ENCODE assay signal across 12 cellular contexts in the genomic region with DNA sequence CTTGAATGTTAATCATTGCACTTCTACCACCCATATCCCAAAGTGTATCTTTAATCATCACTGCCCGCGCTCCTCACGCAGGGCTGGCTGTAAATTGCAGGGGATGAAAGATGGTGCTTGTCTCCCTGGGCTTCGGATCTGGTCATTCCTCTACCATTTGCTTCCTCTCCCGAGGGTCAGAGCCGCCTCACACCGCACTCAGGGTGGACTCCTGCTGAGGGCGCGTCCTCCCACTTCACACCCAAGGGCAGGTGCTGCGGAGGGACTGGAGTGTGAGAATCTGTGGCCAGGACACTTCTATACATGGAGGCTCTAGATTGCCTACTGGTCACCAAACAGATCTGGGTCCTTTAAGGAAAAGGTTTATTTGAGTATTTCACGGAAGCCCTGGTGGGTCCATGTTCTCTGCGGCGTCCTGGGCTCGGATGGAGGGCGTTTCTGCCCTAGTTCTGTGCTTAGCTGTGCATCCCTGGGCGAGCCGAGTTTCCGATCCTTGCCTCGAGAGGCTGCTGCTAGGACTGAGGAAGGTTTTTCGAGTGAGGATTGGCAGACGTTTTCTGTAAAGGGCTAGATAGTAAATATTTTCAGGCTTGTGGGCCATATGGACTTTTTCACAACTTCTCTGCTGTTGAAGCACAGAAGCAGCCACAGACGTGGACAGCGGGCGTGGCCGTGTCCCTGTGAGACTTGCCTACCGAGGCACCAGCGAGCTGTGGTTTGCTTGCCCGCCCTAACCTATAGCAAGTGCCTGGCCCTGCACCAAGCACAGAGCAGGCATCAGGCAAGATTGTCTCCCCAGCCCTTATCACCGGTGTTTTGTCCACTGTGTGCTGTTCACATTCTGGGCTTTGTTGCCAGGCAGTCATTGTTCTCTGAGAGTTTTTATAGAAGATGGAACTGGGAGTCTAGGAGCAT.
"Had no signal": no experiment of that assay in that cellular context is flagged by ENCODE, and none has a peak within 500 bp of the region (broad histone marks: within the 10 kb centered on the region; RNA-seq: fewer than 3 reads in every experiment).

No MANE protein-coding gene starts in this region.

- ATAC-seq: gastroesophageal sphincter; pancreas; stimulated activated effector memory CD8-positive, alpha-beta T cell treated with anti-CD3 and anti-CD28 coated beads, Interleukin-12 subunit alpha, Interleukin-12 subunit beta, amount 100 ng/mL, for 72 hours; T-cell had no signal

- H3K36me3 ChIP-seq: adrenal gland, neural progenitor cell, pancreas had no signal

- H3K4me1 ChIP-seq: adrenal gland, neural progenitor cell had no signal

- H3K4me3 Mint-ChIP-seq: activated naive CD4-positive, alpha-beta T cell treated with anti-CD3 and anti-CD28 coated beads for 36 hours; neural progenitor cell; stimulated activated effector memory CD8-positive, alpha-beta T cell treated with anti-CD3 and anti-CD28 coated beads, Interleukin-12 subunit alpha, Interleukin-12 subunit beta, amount 100 ng/mL, for 72 hours had no signal

- H3K27ac Mint-ChIP-seq: activated naive CD4-positive, alpha-beta T cell treated with anti-CD3 and anti-CD28 coated beads for 36 hours; neural progenitor cell; T-cell had no signal

- H3K9me3 ChIP-seq: adrenal gland, gastroesophageal sphincter, pancreas, SK-N-SH had no signal

- H3K4me3 ChIP-seq: adrenal gland, gastroesophageal sphincter, neural progenitor cell, pancreas had no signal

- H3K27me3 Mint-ChIP-seq: T-cell had no signal

- H3K9me3 Mint-ChIP-seq: activated naive CD4-positive, alpha-beta T cell treated with anti-CD3 and anti-CD28 coated beads for 36 hours; stimulated activated effector memory CD8-positive, alpha-beta T cell treated with anti-CD3 and anti-CD28 coated beads, Interleukin-12 subunit alpha, Interleukin-12 subunit beta, amount 100 ng/mL, for 72 hours; T-cell had no signal

- H3K27me3 ChIP-seq: adrenal gland, gastroesophageal sphincter, neural progenitor cell, pancreas had no signal

- H3K27ac ChIP-seq: adrenal gland, gastroesophageal sphincter, neural progenitor cell, pancreas had no signal

- DNase-seq: activated CD4-positive, CD25-positive, alpha-beta regulatory T cell treated with anti-CD3 and anti-CD28 coated beads, Interleukin-2, amount 50 U/mL, for 72 hours; activated naive CD4-positive, alpha-beta T cell treated with anti-CD3 and anti-CD28 coated beads for 36 hours; adrenal gland; central memory CD4-positive, alpha-beta T cell; effector CD8-positive, alpha-beta T cell; islet precursor cell; SK-N-SH; T-cell had no signal
